1 cellular context compared by ENCODE assay signal in the genomic region with DNA sequence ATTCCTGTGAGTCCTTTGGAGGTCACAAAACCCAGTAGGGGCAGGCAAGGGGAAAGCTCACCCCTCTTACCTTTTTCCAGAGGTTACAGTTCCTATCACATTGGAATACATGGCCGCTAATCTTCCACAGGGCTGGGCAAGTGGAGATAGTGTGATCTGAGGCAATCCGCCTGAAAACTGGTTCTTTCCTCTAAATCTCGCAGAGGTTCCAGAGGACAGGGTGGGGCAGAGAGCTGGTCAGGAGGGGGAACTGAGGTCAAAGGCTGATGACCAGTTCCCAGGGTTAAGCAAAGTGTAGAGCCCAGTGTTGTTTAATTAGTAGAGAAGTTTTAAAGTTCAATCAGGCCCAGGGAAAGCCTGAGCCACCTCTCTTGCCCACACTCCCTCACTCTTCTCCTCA.
TF ChIP-seq lines count a peak whose summit lies in the region.

A gene (minus strand): TSS at position 179 of the 400 bp plus-strand sequence. CDS start 68 bp downstream, at position 111.

TF ChIP-seq in HepG2, 621 proteins besides CTCF, POLR2A, EP300 and RAD21 (continued from another document and continues in another):
- TF ChIP-seq PRPF4 (IDR thresholded peaks at IDR 0.05; ENCODE audit: low read depth, low read length, poor library complexity, severe bottlenecking) (no peak), REPIN1 (CRISPR knock-in tag; IDR thresholded peaks at IDR 0.05; ENCODE audit: borderline replicate concordance, low read depth) (peak; percentile 59; the same call in 1 of the 2 replicates), SSRP1 (CRISPR knock-in tag; IDR thresholded peaks at IDR 0.05) (no peak), CEBPG (CRISPR knock-in tag; IDR thresholded peaks at IDR 0.05) (peak; percentile 71), SP5 (CRISPR knock-in tag; IDR thresholded peaks at IDR 0.05; ENCODE audit: borderline replicate concordance, low read depth) (no peak), PTBP1 (IDR thresholded peaks at IDR 0.05; ENCODE audit: low read depth, low read length, poor library complexity, severe bottlenecking) (no peak), KDM4B (CRISPR knock-in tag; IDR thresholded peaks at IDR 0.05) (no peak), ZNF605 (CRISPR knock-in tag; IDR thresholded peaks at IDR 0.05) (no peak), ATF1 (CRISPR knock-in tag; IDR thresholded peaks at IDR 0.05) (no peak), PCBP1 (IDR thresholded peaks at IDR 0.05; ENCODE audit: borderline replicate concordance, low read depth, low read length) (no peak), KAT7 (CRISPR knock-in tag; IDR thresholded peaks at IDR 0.05; ENCODE audit: borderline replicate concordance) (0 out of 2 replicates have a peak, but pooled peaks have one; percentile 37), KDM2A (CRISPR knock-in tag; IDR thresholded peaks at IDR 0.05; ENCODE audit: borderline replicate concordance, low read depth) (no peak), ZNF607 (CRISPR knock-in tag; IDR thresholded peaks at IDR 0.05; ENCODE audit: borderline replicate concordance) (0 out of 2 replicates have a peak, but pooled peaks have one; percentile 35), HIVEP1 (CRISPR knock-in tag; IDR thresholded peaks at IDR 0.05) (no peak), ZNF510 (CRISPR knock-in tag; IDR thresholded peaks at IDR 0.05; ENCODE audit: low read depth) (no peak), POLR2AphosphoS5 (IDR thresholded peaks at IDR 0.05; ENCODE audit: low read depth, low read length) (peak; percentile 80), ZMYM3 (CRISPR knock-in tag; IDR thresholded peaks at IDR 0.05) (no peak), ZNF546 (CRISPR knock-in tag; conservative IDR thresholded peaks at IDR 0.05) (no peak), ZNF788 (CRISPR knock-in tag; IDR thresholded peaks at IDR 0.05; ENCODE audit: borderline replicate concordance) (no peak; the same call in 1 of the 2 replicates), ZNF264 (CRISPR knock-in tag; IDR thresholded peaks at IDR 0.05) (no peak), PHF21A (CRISPR knock-in tag; IDR thresholded peaks at IDR 0.05) (peak; percentile 42; the same call in 1 of the 2 replicates), NFATC3 (CRISPR knock-in tag; IDR thresholded peaks at IDR 0.05) (no peak)
- TF ChIP-seq, protein P1, sequence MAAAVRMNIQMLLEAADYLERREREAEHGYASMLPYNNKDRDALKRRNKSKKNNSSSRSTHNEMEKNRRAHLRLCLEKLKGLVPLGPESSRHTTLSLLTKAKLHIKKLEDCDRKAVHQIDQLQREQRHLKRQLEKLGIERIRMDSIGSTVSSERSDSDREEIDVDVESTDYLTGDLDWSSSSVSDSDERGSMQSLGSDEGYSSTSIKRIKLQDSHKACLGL (CRISPR knock-in tag; IDR thresholded peaks at IDR 0.05): no peak
- TF ChIP-seq, protein P2, sequence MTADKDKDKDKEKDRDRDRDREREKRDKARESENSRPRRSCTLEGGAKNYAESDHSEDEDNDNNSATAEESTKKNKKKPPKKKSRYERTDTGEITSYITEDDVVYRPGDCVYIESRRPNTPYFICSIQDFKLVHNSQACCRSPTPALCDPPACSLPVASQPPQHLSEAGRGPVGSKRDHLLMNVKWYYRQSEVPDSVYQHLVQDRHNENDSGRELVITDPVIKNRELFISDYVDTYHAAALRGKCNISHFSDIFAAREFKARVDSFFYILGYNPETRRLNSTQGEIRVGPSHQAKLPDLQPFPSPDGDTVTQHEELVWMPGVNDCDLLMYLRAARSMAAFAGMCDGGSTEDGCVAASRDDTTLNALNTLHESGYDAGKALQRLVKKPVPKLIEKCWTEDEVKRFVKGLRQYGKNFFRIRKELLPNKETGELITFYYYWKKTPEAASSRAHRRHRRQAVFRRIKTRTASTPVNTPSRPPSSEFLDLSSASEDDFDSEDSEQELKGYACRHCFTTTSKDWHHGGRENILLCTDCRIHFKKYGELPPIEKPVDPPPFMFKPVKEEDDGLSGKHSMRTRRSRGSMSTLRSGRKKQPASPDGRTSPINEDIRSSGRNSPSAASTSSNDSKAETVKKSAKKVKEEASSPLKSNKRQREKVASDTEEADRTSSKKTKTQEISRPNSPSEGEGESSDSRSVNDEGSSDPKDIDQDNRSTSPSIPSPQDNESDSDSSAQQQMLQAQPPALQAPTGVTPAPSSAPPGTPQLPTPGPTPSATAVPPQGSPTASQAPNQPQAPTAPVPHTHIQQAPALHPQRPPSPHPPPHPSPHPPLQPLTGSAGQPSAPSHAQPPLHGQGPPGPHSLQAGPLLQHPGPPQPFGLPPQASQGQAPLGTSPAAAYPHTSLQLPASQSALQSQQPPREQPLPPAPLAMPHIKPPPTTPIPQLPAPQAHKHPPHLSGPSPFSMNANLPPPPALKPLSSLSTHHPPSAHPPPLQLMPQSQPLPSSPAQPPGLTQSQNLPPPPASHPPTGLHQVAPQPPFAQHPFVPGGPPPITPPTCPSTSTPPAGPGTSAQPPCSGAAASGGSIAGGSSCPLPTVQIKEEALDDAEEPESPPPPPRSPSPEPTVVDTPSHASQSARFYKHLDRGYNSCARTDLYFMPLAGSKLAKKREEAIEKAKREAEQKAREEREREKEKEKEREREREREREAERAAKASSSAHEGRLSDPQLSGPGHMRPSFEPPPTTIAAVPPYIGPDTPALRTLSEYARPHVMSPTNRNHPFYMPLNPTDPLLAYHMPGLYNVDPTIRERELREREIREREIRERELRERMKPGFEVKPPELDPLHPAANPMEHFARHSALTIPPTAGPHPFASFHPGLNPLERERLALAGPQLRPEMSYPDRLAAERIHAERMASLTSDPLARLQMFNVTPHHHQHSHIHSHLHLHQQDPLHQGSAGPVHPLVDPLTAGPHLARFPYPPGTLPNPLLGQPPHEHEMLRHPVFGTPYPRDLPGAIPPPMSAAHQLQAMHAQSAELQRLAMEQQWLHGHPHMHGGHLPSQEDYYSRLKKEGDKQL (CRISPR knock-in tag; IDR thresholded peaks at IDR 0.05; ENCODE audit: low read depth): no peak
- TF ChIP-seq, protein P3, sequence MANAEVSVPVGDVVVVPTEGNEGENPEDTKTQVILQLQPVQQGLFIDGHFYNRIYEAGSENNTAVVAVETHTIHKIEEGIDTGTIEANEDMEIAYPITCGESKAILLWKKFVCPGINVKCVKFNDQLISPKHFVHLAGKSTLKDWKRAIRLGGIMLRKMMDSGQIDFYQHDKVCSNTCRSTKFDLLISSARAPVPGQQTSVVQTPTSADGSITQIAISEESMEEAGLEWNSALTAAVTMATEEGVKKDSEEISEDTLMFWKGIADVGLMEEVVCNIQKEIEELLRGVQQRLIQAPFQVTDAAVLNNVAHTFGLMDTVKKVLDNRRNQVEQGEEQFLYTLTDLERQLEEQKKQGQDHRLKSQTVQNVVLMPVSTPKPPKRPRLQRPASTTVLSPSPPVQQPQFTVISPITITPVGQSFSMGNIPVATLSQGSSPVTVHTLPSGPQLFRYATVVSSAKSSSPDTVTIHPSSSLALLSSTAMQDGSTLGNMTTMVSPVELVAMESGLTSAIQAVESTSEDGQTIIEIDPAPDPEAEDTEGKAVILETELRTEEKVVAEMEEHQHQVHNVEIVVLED (CRISPR knock-in tag; IDR thresholded peaks at IDR 0.05; ENCODE audit: borderline replicate concordance): no peak
- TF ChIP-seq, protein P4, sequence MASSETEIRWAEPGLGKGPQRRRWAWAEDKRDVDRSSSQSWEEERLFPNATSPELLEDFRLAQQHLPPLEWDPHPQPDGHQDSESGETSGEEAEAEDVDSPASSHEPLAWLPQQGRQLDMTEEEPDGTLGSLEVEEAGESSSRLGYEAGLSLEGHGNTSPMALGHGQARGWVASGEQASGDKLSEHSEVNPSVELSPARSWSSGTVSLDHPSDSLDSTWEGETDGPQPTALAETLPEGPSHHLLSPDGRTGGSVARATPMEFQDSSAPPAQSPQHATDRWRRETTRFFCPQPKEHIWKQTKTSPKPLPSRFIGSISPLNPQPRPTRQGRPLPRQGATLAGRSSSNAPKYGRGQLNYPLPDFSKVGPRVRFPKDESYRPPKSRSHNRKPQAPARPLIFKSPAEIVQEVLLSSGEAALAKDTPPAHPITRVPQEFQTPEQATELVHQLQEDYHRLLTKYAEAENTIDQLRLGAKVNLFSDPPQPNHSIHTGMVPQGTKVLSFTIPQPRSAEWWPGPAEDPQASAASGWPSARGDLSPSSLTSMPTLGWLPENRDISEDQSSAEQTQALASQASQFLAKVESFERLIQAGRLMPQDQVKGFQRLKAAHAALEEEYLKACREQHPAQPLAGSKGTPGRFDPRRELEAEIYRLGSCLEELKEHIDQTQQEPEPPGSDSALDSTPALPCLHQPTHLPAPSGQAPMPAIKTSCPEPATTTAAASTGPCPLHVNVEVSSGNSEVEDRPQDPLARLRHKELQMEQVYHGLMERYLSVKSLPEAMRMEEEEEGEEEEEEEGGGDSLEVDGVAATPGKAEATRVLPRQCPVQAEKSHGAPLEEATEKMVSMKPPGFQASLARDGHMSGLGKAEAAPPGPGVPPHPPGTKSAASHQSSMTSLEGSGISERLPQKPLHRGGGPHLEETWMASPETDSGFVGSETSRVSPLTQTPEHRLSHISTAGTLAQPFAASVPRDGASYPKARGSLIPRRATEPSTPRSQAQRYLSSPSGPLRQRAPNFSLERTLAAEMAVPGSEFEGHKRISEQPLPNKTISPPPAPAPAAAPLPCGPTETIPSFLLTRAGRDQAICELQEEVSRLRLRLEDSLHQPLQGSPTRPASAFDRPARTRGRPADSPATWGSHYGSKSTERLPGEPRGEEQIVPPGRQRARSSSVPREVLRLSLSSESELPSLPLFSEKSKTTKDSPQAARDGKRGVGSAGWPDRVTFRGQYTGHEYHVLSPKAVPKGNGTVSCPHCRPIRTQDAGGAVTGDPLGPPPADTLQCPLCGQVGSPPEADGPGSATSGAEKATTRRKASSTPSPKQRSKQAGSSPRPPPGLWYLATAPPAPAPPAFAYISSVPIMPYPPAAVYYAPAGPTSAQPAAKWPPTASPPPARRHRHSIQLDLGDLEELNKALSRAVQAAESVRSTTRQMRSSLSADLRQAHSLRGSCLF (CRISPR knock-in tag; IDR thresholded peaks at IDR 0.05; ENCODE audit: borderline replicate concordance): no peak
- TF ChIP-seq, protein P5, sequence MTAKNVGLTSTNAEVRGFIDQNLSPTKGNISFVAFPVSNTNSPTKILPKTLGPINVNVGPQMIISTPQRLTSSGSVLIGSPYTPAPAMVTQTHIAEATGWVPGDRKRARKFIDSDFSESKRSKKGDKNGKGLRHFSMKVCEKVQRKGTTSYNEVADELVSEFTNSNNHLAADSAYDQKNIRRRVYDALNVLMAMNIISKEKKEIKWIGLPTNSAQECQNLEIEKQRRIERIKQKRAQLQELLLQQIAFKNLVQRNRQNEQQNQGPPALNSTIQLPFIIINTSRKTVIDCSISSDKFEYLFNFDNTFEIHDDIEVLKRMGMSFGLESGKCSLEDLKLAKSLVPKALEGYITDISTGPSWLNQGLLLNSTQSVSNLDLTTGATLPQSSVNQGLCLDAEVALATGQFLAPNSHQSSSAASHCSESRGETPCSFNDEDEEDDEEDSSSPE (CRISPR knock-in tag; IDR thresholded peaks at IDR 0.05): no peak
- TF ChIP-seq, protein P6, sequence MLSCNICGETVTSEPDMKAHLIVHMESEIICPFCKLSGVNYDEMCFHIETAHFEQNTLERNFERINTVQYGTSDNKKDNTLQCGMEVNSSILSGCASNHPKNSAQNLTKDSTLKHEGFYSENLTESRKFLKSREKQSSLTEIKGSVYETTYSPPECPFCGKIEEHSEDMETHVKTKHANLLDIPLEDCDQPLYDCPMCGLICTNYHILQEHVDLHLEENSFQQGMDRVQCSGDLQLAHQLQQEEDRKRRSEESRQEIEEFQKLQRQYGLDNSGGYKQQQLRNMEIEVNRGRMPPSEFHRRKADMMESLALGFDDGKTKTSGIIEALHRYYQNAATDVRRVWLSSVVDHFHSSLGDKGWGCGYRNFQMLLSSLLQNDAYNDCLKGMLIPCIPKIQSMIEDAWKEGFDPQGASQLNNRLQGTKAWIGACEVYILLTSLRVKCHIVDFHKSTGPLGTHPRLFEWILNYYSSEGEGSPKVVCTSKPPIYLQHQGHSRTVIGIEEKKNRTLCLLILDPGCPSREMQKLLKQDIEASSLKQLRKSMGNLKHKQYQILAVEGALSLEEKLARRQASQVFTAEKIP (CRISPR knock-in tag; IDR thresholded peaks at IDR 0.05; ENCODE audit: borderline replicate concordance): no peak
- TF ChIP-seq, protein P7, sequence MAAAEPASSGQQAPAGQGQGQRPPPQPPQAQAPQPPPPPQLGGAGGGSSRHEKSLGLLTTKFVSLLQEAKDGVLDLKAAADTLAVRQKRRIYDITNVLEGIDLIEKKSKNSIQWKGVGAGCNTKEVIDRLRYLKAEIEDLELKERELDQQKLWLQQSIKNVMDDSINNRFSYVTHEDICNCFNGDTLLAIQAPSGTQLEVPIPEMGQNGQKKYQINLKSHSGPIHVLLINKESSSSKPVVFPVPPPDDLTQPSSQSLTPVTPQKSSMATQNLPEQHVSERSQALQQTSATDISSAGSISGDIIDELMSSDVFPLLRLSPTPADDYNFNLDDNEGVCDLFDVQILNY (CRISPR knock-in tag; conservative IDR thresholded peaks at IDR 0.05): no peak
- TF ChIP-seq, protein P8, sequence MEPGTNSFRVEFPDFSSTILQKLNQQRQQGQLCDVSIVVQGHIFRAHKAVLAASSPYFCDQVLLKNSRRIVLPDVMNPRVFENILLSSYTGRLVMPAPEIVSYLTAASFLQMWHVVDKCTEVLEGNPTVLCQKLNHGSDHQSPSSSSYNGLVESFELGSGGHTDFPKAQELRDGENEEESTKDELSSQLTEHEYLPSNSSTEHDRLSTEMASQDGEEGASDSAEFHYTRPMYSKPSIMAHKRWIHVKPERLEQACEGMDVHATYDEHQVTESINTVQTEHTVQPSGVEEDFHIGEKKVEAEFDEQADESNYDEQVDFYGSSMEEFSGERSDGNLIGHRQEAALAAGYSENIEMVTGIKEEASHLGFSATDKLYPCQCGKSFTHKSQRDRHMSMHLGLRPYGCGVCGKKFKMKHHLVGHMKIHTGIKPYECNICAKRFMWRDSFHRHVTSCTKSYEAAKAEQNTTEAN (CRISPR knock-in tag; conservative IDR thresholded peaks at IDR 0.05): 0 out of 2 replicates have a peak, but pooled peaks have one; percentile 27
- TF ChIP-seq, protein P9, sequence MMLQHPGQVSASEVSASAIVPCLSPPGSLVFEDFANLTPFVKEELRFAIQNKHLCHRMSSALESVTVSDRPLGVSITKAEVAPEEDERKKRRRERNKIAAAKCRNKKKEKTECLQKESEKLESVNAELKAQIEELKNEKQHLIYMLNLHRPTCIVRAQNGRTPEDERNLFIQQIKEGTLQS (CRISPR knock-in tag; IDR thresholded peaks at IDR 0.05): no peak
